ENCODE assay signal across 13 cellular contexts in the genomic region with DNA sequence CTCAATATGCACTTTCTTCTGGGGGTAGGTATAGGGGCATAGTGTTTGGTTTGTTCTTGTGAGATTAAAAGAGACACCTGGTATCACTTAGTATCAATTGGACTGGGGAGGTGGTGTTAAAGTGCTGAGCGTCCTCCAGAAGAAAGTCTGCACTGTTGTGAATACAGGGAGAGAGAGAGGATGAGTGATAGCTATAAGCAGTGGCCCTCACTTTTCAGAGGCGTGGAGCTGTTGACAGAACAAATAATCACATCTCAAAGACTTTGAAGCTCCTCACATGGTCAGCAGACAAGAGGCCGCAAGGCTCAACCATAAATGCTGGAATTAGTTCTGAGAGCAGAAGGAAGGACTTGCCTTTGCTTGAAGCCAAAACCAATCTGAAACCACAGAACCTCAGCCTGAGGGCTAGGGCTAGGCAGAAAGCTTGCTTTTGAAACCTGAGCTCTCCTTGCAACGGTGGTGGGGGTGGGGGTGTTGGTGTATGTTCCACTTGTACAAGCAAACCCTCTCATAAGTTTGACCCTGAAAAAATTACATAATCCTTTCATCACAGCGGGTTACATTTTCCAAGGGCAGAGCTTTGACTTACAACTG.
A peak's percentile ranks its signal among the peaks of the same experiment; 100 is the strongest.
DNase-seq lines count a peak whose midpoint lies in the region; ATAC-seq and TF ChIP-seq lines count a peak whose summit lies in the region.
"Had no signal": no experiment of that assay in that cellular context is flagged by ENCODE, and none has a peak within 500 bp of the region (broad histone marks: within the 10 kb centered on the region; RNA-seq: fewer than 3 reads in every experiment).

No MANE protein-coding gene starts in this region.

- no peaks in the 10 kb centered on the region for H3K9me3 Mint-ChIP-seq in activated CD4-positive, alpha-beta T cell treated with anti-CD3 and anti-CD28 coated beads, Interleukin-2, amount 10 ng/mL, durations not matched to agents 7 days and 5 days
- H3K9me3 Mint-ChIP-seq in activated CD4-positive, alpha-beta T cell treated with anti-CD3 and anti-CD28 coated beads for 36 hours (ENCODE audit: low read depth): no peaks in the 10 kb centered on the region
- no peaks in the 10 kb centered on the region for H3K9me3 Mint-ChIP-seq in activated CD4-positive, alpha-beta memory T cell treated with anti-CD3 and anti-CD28 coated beads for 36 hours
- H3K9me3 Mint-ChIP-seq: activated T-cell treated with anti-CD3 and anti-CD28 coated beads, Interleukin-2, amount 50 U/mL, for 4 hours had no signal

- peaks cover 11% of the 10 kb centered on the region for H3K4me1 Mint-ChIP-seq in activated CD4-positive, alpha-beta T cell treated with anti-CD3 and anti-CD28 coated beads, Interleukin-2, amount 10 ng/mL, durations not matched to agents 7 days and 5 days
- peaks cover 9% of the 10 kb centered on the region for H3K4me1 Mint-ChIP-seq in activated CD4-positive, alpha-beta T cell treated with anti-CD3 and anti-CD28 coated beads for 36 hours
- peaks cover 19% of the 10 kb centered on the region for H3K4me1 Mint-ChIP-seq in activated CD4-positive, alpha-beta memory T cell treated with anti-CD3 and anti-CD28 coated beads for 36 hours (ENCODE audit: low read depth)

- 25 to 48% (median 42%) methylated on average over 3 to 5 of the region's 5 CpGs for WGBS in stomach, 5 donors

- peaks cover 0 to 4% (median 0%) of the 10 kb centered on the region in 4 donors for H3K4me1 ChIP-seq in stomach
- H3K4me1 ChIP-seq: uterus had no signal

- no peak overlapping the region for H3K27ac Mint-ChIP-seq in activated CD4-positive, alpha-beta T cell treated with anti-CD3 and anti-CD28 coated beads, Interleukin-2, amount 10 ng/mL, durations not matched to agents 7 days and 5 days
- no peak overlapping the region for H3K27ac Mint-ChIP-seq in activated CD4-positive, alpha-beta T cell treated with anti-CD3 and anti-CD28 coated beads for 36 hours
- no peak overlapping the region for H3K27ac Mint-ChIP-seq in activated CD4-positive, alpha-beta memory T cell treated with anti-CD3 and anti-CD28 coated beads for 36 hours

- ATAC-seq in activated CD4-positive, alpha-beta T cell treated with anti-CD3 and anti-CD28 coated beads for 36 hours: no peak
- ATAC-seq in HG03432 (IDR thresholded peaks at IDR 0.05; ENCODE audit: unreplicated experiment): peak; percentile 85
- ATAC-seq: activated T-cell treated with anti-CD3 and anti-CD28 coated beads, Interleukin-2, amount 50 U/mL, for 4 hours had no signal

- no peak for TF ChIP-seq CTCF in stomach (IDR thresholded peaks at IDR 0.05)

- no peak for TF ChIP-seq POLR2A in stomach (IDR thresholded peaks at IDR 0.05)

- H3K27me3 Mint-ChIP-seq in activated CD4-positive, alpha-beta T cell treated with anti-CD3 and anti-CD28 coated beads, Interleukin-2, amount 10 ng/mL, durations not matched to agents 7 days and 5 days: peaks cover 8% of the 10 kb centered on the region
- no peaks in the 10 kb centered on the region for H3K27me3 Mint-ChIP-seq in activated CD4-positive, alpha-beta T cell treated with anti-CD3 and anti-CD28 coated beads for 36 hours
- H3K27me3 Mint-ChIP-seq in activated CD4-positive, alpha-beta memory T cell treated with anti-CD3 and anti-CD28 coated beads for 36 hours: peaks cover 5% of the 10 kb centered on the region

- H3K4me3 ChIP-seq in stomach: no peak overlapping the region
- H3K4me3 ChIP-seq: uterus had no signal

- H3K27ac ChIP-seq in stomach: peak overlapping the region in 1 of 5 donors; percentile 22
- H3K27ac ChIP-seq: uterus had no signal

- H3K36me3 Mint-ChIP-seq in activated CD4-positive, alpha-beta T cell treated with anti-CD3 and anti-CD28 coated beads, Interleukin-2, amount 10 ng/mL, durations not matched to agents 7 days and 5 days (ENCODE audit: low read depth): no peaks in the 10 kb centered on the region
- no peaks in the 10 kb centered on the region for H3K36me3 Mint-ChIP-seq in activated CD4-positive, alpha-beta T cell treated with anti-CD3 and anti-CD28 coated beads for 36 hours (ENCODE audit: low read depth)
- H3K36me3 Mint-ChIP-seq in activated CD4-positive, alpha-beta memory T cell treated with anti-CD3 and anti-CD28 coated beads for 36 hours: no peaks in the 10 kb centered on the region

- no peaks in the 10 kb centered on the region for H3K9me3 ChIP-seq in stomach
- H3K9me3 ChIP-seq: uterus had no signal

- no peaks in the 10 kb centered on the region for H3K36me3 ChIP-seq in stomach
- H3K36me3 ChIP-seq: uterus had no signal

- intact Hi-C loops in activated CD4-positive, alpha-beta T cell treated with anti-CD3 and anti-CD28 coated beads for 36 hours (cut with DNase I, micrococcal nuclease): no loop called here
- intact Hi-C loops in activated CD4-positive, alpha-beta memory T cell treated with anti-CD3 and anti-CD28 coated beads for 36 hours (cut with micrococcal nuclease): no loop called here
- intact Hi-C loops in stomach (cut with DNase I; ENCODE audit: low total_unique reads): no loop called here

- H3K27me3 ChIP-seq in stomach: no peaks in the 10 kb centered on the region
- H3K27me3 ChIP-seq: uterus had no signal

- DNase-seq in activated CD4-positive, alpha-beta T cell treated with anti-CD3 and anti-CD28 coated beads, Interleukin-2, amount 10 ng/mL, durations not matched to agents 7 days and 5 days: peak; percentile 8
- DNase-seq in activated CD4-positive, alpha-beta T cell treated with anti-CD3 and anti-CD28 coated beads for 36 hours: no peak
- DNase-seq in activated CD4-positive, alpha-beta memory T cell treated with anti-CD3 and anti-CD28 coated beads for 36 hours: peak; percentile 9
- DNase-seq in stomach (peak; percentile 54), globus pallidus (ENCODE audit: low spot score) (no peak), SW 1271 (lab: John Stamatoyannopoulos, UW) (no peak), Ammon's horn (ENCODE audit: low spot score) (no peak)
- DNase-seq: activated T-cell treated with anti-CD3 and anti-CD28 coated beads, Interleukin-2, amount 50 U/mL, for 4 hours; AML-193; SIG-M5; stimulated activated CD4-positive, alpha-beta T cell treated with anti-CD3 and anti-CD28 coated beads, Interleukin-1b, Interleukin-23, amount 100 ng/mL, for 48 hours; uterus had no signal

- POLR2A ChIA-PET in activated CD4-positive, alpha-beta T cell treated with anti-CD3 and anti-CD28 coated beads, Interleukin-2, amount 10 ng/mL, durations not matched to agents 7 days and 5 days (lab: Charles Lee): no interaction called here
- POLR2A ChIA-PET in activated CD4-positive, alpha-beta T cell treated with anti-CD3 and anti-CD28 coated beads for 36 hours (lab: Charles Lee): no interaction called here
- POLR2A ChIA-PET in activated CD4-positive, alpha-beta memory T cell treated with anti-CD3 and anti-CD28 coated beads for 36 hours (lab: Charles Lee): no interaction called here

- CTCF ChIA-PET in activated CD4-positive, alpha-beta T cell treated with anti-CD3 and anti-CD28 coated beads, Interleukin-2, amount 10 ng/mL, durations not matched to agents 7 days and 5 days (lab: Charles Lee): no interaction called here
- CTCF ChIA-PET in activated CD4-positive, alpha-beta T cell treated with anti-CD3 and anti-CD28 coated beads for 36 hours (lab: Charles Lee): interaction anchor here (0.5 kb wide), 1 partner anchor 118 kb away, joined by 3 read pairs; no protein-coding TSS in a partner anchor
- CTCF ChIA-PET in activated CD4-positive, alpha-beta memory T cell treated with anti-CD3 and anti-CD28 coated beads for 36 hours (lab: Charles Lee): no interaction called here

- no peak for TF ChIP-seq EP300 in stomach (IDR thresholded peaks at IDR 0.05)

- no peak overlapping the region for H3K4me3 Mint-ChIP-seq in activated CD4-positive, alpha-beta T cell treated with anti-CD3 and anti-CD28 coated beads, Interleukin-2, amount 10 ng/mL, durations not matched to agents 7 days and 5 days
- no peak overlapping the region for H3K4me3 Mint-ChIP-seq in activated CD4-positive, alpha-beta T cell treated with anti-CD3 and anti-CD28 coated beads for 36 hours
- no peak overlapping the region for H3K4me3 Mint-ChIP-seq in activated CD4-positive, alpha-beta memory T cell treated with anti-CD3 and anti-CD28 coated beads for 36 hours
- H3K4me3 Mint-ChIP-seq: activated T-cell treated with anti-CD3 and anti-CD28 coated beads, Interleukin-2, amount 50 U/mL, for 4 hours had no signal

Comparison
In these comparisons a context has a peak if more than half of its experiments do, and no peak if none do; other contexts are left out.
1. DNase-seq: peak in activated CD4-positive, alpha-beta T cell treated with anti-CD3 and anti-CD28 coated beads, Interleukin-2, amount 10 ng/mL, durations not matched to agents 7 days and 5 days (single experiment), activated CD4-positive, alpha-beta memory T cell treated with anti-CD3 and anti-CD28 coated beads for 36 hours (single experiment) and stomach (single experiment); none in activated CD4-positive, alpha-beta T cell treated with anti-CD3 and anti-CD28 coated beads for 36 hours (single experiment), globus pallidus (single experiment), SW 1271 (0 of 2) and Ammon's horn (single experiment).